ENCODE assay signal across 10 cellular contexts in genomic region chr2:63403820-63404219, GRCh38.
"Had no signal": no experiment of that assay in that cellular context is flagged by ENCODE, and none has a peak within 500 bp of the region (broad histone marks: within the 10 kb centered on the region; RNA-seq: fewer than 3 reads in every experiment).

No MANE protein-coding gene starts in this region.

- ATAC-seq: GM23338, HCT116 had no signal

- H3K4me2 ChIP-seq: GM23338, KMS-11 had no signal

- H3K27ac Mint-ChIP-seq: GM23338, H9, HFFc6 had no signal

- H2AFZ ChIP-seq: GM23338 had no signal

- H3K9me3 Mint-ChIP-seq: HFFc6 had no signal

- DNase-seq: H9, HFFc6, IMR-90, KBM-7 had no signal

- FAIRE-seq: H1, H54 had no signal

- H3K4me3 Mint-ChIP-seq: GM23338, H9, HFFc6 had no signal

- H3K4me3 ChIP-seq: GM23338 had no signal

- H3K9ac ChIP-seq: KMS-11 had no signal

- H3K27ac ChIP-seq: HL-60, KMS-11 had no signal
